In the genomic region with DNA sequence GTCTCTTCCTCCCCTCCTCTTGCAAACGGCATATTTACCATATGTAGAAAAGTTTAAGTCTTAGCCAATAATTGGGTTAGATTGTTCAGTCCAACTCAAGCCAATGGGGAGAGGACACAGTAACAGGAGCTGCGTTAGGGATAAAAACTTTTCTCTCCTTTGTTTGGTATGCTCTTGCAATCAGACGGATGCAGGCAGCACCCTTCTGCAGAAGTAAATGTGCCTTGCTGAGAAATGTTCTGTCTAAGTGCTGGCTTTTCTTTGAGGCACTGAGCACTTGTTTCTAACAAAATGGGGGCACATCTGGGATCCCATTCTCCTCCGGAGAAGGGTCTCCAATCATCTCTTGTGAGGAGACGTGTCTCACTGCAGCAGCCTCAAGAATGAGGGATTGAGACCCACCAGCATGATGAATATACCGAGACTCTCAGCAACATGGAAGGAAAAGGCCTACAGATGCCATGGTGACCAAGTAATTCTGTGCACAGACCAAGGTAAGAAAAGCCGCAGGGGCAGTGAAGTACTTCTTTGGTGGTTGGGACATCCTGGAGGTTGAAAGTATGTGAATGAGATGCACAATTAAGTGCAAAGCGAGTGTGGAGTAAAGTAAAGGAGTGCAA, we compare ENCODE assay signal across 1 cellular context.
TF ChIP-seq lines count a peak whose summit lies in the region.

No MANE protein-coding gene starts in this region.

TF ChIP-seq in HepG2, 621 proteins besides CTCF, POLR2A, EP300 and RAD21:
- TF ChIP-seq SETDB1 (CRISPR knock-in tag; IDR thresholded peaks at IDR 0.05; ENCODE audit: borderline replicate concordance) (peak; percentile 89; the same call in 1 of the 2 replicates), ZNF264 (CRISPR knock-in tag; IDR thresholded peaks at IDR 0.05) (no peak), ZNF562 (CRISPR knock-in tag; IDR thresholded peaks at IDR 0.05; ENCODE audit: borderline replicate concordance) (peak; percentile 98), HMGXB4 (CRISPR knock-in tag; IDR thresholded peaks at IDR 0.05; ENCODE audit: borderline replicate concordance in 1 of 2, low read depth in 1 of 2) (no peak), XRCC5 (optimal IDR thresholded peaks at IDR 0.05; ENCODE audit: low read length) (no peak), ZNF280D (CRISPR knock-in tag; IDR thresholded peaks at IDR 0.05) (0 out of 2 replicates have a peak, but pooled peaks have one; percentile 39), KLF9 (CRISPR knock-in tag; IDR thresholded peaks at IDR 0.05; ENCODE audit: low read depth) (no peak)
